In genomic region chr4:81470456-81471327, GRCh38 we compare ENCODE assay signal across 8 cellular contexts. TPM values are rescaled to one million over a fixed set of nuclear protein-coding genes. Genes with fewer than 3 reads are reported as not detected.
A peak's percentile ranks its signal among the peaks of the same experiment; 100 is the strongest.
DNase-seq lines count a peak whose midpoint lies in the region; ATAC-seq and TF ChIP-seq lines count a peak whose summit lies in the region.

No MANE protein-coding gene starts in this region.

- DNase-seq in Calu3 (peak; percentile 33), NCI-H187 (lab: John Stamatoyannopoulos, UW) (peak; percentile 43 to 87), stomach (peak; percentile 47)
- peak; percentile 51 for DNase-seq in activated T-cell treated with anti-CD3 and anti-CD28 coated beads, Interleukin-2, amount 50 U/mL, for 1 hour

- no peaks in the 10 kb centered on the region for H3K9me3 Mint-ChIP-seq in Calu3 (ENCODE audit: low read depth, unreplicated experiment)

- H3K4me1 Mint-ChIP-seq in Calu3 (ENCODE audit: low read depth, unreplicated experiment): peaks cover 37% of the 10 kb centered on the region

- 0 to 1% (median 1%) methylated on average over 32 of the region's 32 CpGs for WGBS in stomach, 5 donors

- H3K9ac ChIP-seq in mucosa of rectum (ENCODE audit: low read depth in 1 of 2, low read length in 2 of 2): peak overlapping the region; percentile 87 to 92

- peak; percentile 1 for ATAC-seq in esophagus mucosa
- ATAC-seq in GM21786 (IDR thresholded peaks at IDR 0.05; ENCODE audit: unreplicated experiment): no peak
- ATAC-seq in GM21737 (IDR thresholded peaks at IDR 0.05; ENCODE audit: unreplicated experiment): no peak

- H3K27me3 ChIP-seq in mucosa of rectum (ENCODE audit: control insufficient read depth in 2 of 2, insufficient read depth in 2 of 2, low read length in 2 of 2): no peaks in the 10 kb centered on the region
- no peaks in the 10 kb centered on the region for H3K27me3 ChIP-seq in stomach

- BruUV-seq in Calu3 (replicated peaks; lab: Mats Ljungman, UMichigan): TSS peak; percentile 92

- H3K36me3 ChIP-seq in mucosa of rectum (ENCODE audit: control insufficient read depth in 2 of 2, insufficient read depth in 2 of 2, low read length in 2 of 2): no peaks in the 10 kb centered on the region
- H3K36me3 ChIP-seq in stomach: no peaks in the 10 kb centered on the region

- peak overlapping the region; percentile 95 for H3K27ac ChIP-seq in mucosa of rectum (ENCODE audit: low read depth in 2 of 2, low read length in 2 of 2)
- peak overlapping the region; percentile 89 to 99 (median 92) for H3K27ac ChIP-seq in stomach

- no peaks in the 10 kb centered on the region for H3K27me3 Mint-ChIP-seq in Calu3 (ENCODE audit: unreplicated experiment)

- TF ChIP-seq POLR2A in stomach (IDR thresholded peaks at IDR 0.05): no peak

- H3K4me3 ChIP-seq in mucosa of rectum (ENCODE audit: low read length in 2 of 2): peak overlapping the region; percentile 73 to 98
- H3K4me3 ChIP-seq in stomach: peak overlapping the region; percentile 74 to 94 (median 84)

- H3K36me3 Mint-ChIP-seq in Calu3 (ENCODE audit: insufficient read depth, unreplicated experiment): peaks cover 36% of the 10 kb centered on the region

- TF ChIP-seq CTCF in Calu3 (IDR thresholded peaks at IDR 0.05; ENCODE audit: unreplicated experiment) (no peak), stomach (IDR thresholded peaks at IDR 0.05) (no peak)

- H3K4me1 ChIP-seq in mucosa of rectum (ENCODE audit: control insufficient read depth in 2 of 2, insufficient read depth in 2 of 2, low read length in 2 of 2) (peaks cover 14 to 39% of the 10 kb centered on the region in 2 donors), stomach (peaks cover 23 to 77% (median 49%) of the 10 kb centered on the region in 4 donors)

- H3K27ac Mint-ChIP-seq in Calu3 (ENCODE audit: unreplicated experiment): peak overlapping the region; percentile 80

- peak overlapping the region; percentile 87 for H3K4me3 Mint-ChIP-seq in Calu3 (ENCODE audit: low read depth, unreplicated experiment)

- no peak for TF ChIP-seq EP300 in stomach (IDR thresholded peaks at IDR 0.05)

- CTCF ChIA-PET in Calu3 (lab: Charles Lee): interaction anchor here (0.5 to 4.6 kb wide), 6 partner anchors 49 to 815 kb away, joined by 3 to 17 read pairs (median 4); no protein-coding TSS in a partner anchor

- H3K9me3 ChIP-seq in mucosa of rectum (ENCODE audit: control insufficient read depth in 2 of 2, low read length in 2 of 2) (no peaks in the 10 kb centered on the region), stomach (no peaks in the 10 kb centered on the region)

- intact Hi-C loops in Calu3 (cut with micrococcal nuclease; ENCODE audit: unreplicated experiment) (no loop called here), stomach (cut with DNase I; ENCODE audit: low total_unique reads) (no loop called here)

RNA-seq across cellular contexts. Expression of gene RASGEF1B, which starts 1.0 kb away (rescaled TPM):
- total RNA-seq in Calu3 (2022) (33.8 and 36.3 TPM in 2 replicates), esophagus mucosa (15.0 TPM), stomach (10 to 100 TPM in 2 of 5 donors, 1 to 10 TPM in 3; 7.1 to 56.8 (median 9.6) TPM)
- 10 to 100 TPM in 1 of 3 donors, 1 to 10 TPM in 2; 5.4 to 11.6 (median 6.8) TPM for polyA plus RNA-seq in stomach
